8 cellular contexts compared by ENCODE assay signal in genomic region chr4:112516076-112516385, GRCh38. TPM values are rescaled to one million over a fixed set of nuclear protein-coding genes. Genes with fewer than 3 reads are reported as not detected.
A peak's percentile ranks its signal among the peaks of the same experiment; 100 is the strongest.
DNase-seq lines count a peak whose midpoint lies in the region; ATAC-seq, FAIRE-seq and TF ChIP-seq lines count a peak whose summit lies in the region.

Gene NEUROG2, minus strand, starts transcription at chr4:112516180. Its CDS starts 705 bp downstream, at chr4:112515475.

- ATAC-seq in HG02623 (IDR thresholded peaks at IDR 0.05; ENCODE audit: unreplicated experiment), result no peak

- H3K27ac ChIP-seq in SJSA1, result no peak within 1 kb of the TSS
- no peak within 1 kb of the TSS for H3K27ac ChIP-seq in rectal smooth muscle tissue (ENCODE audit: low read depth, low read length)

- TF ChIP-seq POLR2A in GM12891 (IDR thresholded peaks at IDR 0.05; ENCODE audit: low read depth, low read length), result no peak

- H3K27me3 ChIP-seq in SJSA1 (replicated peaks) (peaks cover 77% of the 10 kb centered on the region), rectal smooth muscle tissue (ENCODE audit: control insufficient read depth, insufficient read depth, low read length) (peaks cover 56% of the 10 kb centered on the region)

- TF ChIP-seq CTCF in foreskin fibroblast (IDR thresholded peaks at IDR 0.05; ENCODE audit: low read depth, low read length), result no peak

- H3K4me1 ChIP-seq in SJSA1 (replicated peaks), result peaks cover 28% of the 10 kb centered on the region
- no peaks in the 10 kb centered on the region for H3K4me1 ChIP-seq in rectal smooth muscle tissue (ENCODE audit: control insufficient read depth, insufficient read depth, low read length)

- DNase-seq in GM12891 (ENCODE audit: insufficient read length, low spot score) (no peak), SJSA1 (ENCODE audit: low read depth in 1 of 2, low spot score in 2 of 2) (no peak), foreskin fibroblast (no peak), NCI-H2171 treated with DMSO at 0.1 percent for 48 hours (lab: John Stamatoyannopoulos, UW) (no peak), medulla oblongata (ENCODE audit: extremely low spot score) (no peak)
- DNase-seq in effector CD4-positive, alpha-beta T cell, result no peak

- no peaks in the 10 kb centered on the region for H3K9me3 ChIP-seq in SJSA1 (replicated peaks)

- H3K9ac ChIP-seq in rectal smooth muscle tissue (ENCODE audit: low read length), result no peak within 1 kb of the TSS

- H3K4me3 ChIP-seq in SJSA1 (peak within 1 kb of the TSS; percentile 45), foreskin fibroblast (ENCODE audit: low read depth in 1 of 2, low read length in 2 of 2) (peak within 1 kb of the TSS; percentile 50 to 57), rectal smooth muscle tissue (ENCODE audit: low read length) (peak within 1 kb of the TSS; percentile 82)

- H3K36me3 ChIP-seq in SJSA1 (no peaks in the 10 kb centered on the region), rectal smooth muscle tissue (ENCODE audit: control insufficient read depth, insufficient read depth, low read length) (no peaks in the 10 kb centered on the region)

- FAIRE-seq in GM12891 (lab: Jason Lieb, UNC), result peak; percentile 57

TF ChIP-seq in GM12891, 5 proteins besides CTCF, POLR2A, EP300 and RAD21:
- TF ChIP-seq PAX5 (IDR thresholded peaks at IDR 0.05; ENCODE audit: insufficient read depth, low read length, severe bottlenecking) (no peak), TAF1 (IDR thresholded peaks at IDR 0.05; ENCODE audit: low read depth, low read length) (no peak), SPI1 (IDR thresholded peaks at IDR 0.05; ENCODE audit: low read depth, low read length) (no peak), POU2F2 (IDR thresholded peaks at IDR 0.05; ENCODE audit: low read depth, low read length) (no peak), POLR2AphosphoS5 (IDR thresholded peaks at IDR 0.05; ENCODE audit: low read depth, low read length) (no peak)
TF ChIP-seq in GM12891: peak in this region for 0.

RNA-seq across cellular contexts. Expression of gene NEUROG2, which starts in this region (rescaled TPM):
- 1.7 TPM for polyA plus RNA-seq in GM12891 (2012; ENCODE audit: low read depth, missing spikeins)
- 0.03 TPM in 1 of 2 replicates, not detected in the other for total RNA-seq in SJSA1 (2014; rRNA removed; shearing (Covaris generic))
